Comparison of ENCODE assay signal across 12 cellular contexts in the genomic region with DNA sequence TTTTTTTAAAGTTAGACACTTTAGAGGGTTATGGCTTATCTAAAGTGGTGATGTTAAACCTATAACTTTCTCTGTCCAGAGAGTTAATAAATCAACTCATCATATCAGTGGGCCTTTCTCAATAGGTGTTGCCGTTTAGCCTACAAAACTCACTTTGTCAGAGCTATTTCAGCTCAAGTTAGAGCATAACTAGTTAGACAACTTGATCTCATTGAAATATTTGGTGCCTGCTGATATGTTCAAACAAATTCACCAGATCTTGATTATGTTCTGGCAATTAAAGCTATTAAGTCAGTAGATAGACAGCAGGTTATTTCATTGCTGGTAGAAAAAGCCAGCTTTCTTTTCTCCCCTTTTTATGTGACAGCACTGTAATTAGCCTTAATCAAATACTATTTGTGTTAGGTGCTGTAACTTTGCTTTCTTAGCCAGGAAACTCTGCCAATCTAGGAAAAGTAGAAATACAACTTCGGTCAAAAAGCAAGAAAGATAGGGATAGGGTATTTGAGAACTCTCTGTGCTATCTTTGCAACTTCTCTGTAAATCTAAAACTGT.
"Had no signal": no experiment of that assay in that cellular context is flagged by ENCODE, and none has a peak within 500 bp of the region (broad histone marks: within the 10 kb centered on the region; RNA-seq: fewer than 3 reads in every experiment).

No MANE protein-coding gene starts in this region.

- H3K9me3 Mint-ChIP-seq: activated CD4-positive, alpha-beta memory T cell treated with anti-CD3 and anti-CD28 coated beads for 36 hours; activated naive CD8-positive, alpha-beta T cell treated with anti-CD3 and anti-CD28 coated beads, Interleukin-2, amount 50 U/mL, for 24 hours; activated T-cell treated with anti-CD3 and anti-CD28 coated beads, Interleukin-2, amount 50 U/mL, for 72 hours; stimulated activated naive CD8-positive, alpha-beta T cell treated with anti-CD3 and anti-CD28 coated beads, Interleukin-15, Interleukin-2, amounts not matched to agents 100 ng/mL and 50 ng/mL, for 24 hours had no signal

- H3K9me3 ChIP-seq: ascending aorta, colonic mucosa, heart left ventricle, thoracic aorta had no signal

- H3K27ac Mint-ChIP-seq: activated CD4-positive, alpha-beta memory T cell treated with anti-CD3 and anti-CD28 coated beads for 36 hours; activated naive CD8-positive, alpha-beta T cell treated with anti-CD3 and anti-CD28 coated beads, Interleukin-2, amount 50 U/mL, for 24 hours; activated T-cell treated with anti-CD3 and anti-CD28 coated beads, Interleukin-2, amount 50 U/mL, for 72 hours; stimulated activated naive CD8-positive, alpha-beta T cell treated with anti-CD3 and anti-CD28 coated beads, Interleukin-15, Interleukin-2, amounts not matched to agents 100 ng/mL and 50 ng/mL, for 24 hours had no signal

- H3K4me3 ChIP-seq: ascending aorta, colonic mucosa, heart left ventricle, thoracic aorta had no signal

- H3K36me3 Mint-ChIP-seq: activated CD4-positive, alpha-beta memory T cell treated with anti-CD3 and anti-CD28 coated beads for 36 hours had no signal

- H3K27ac ChIP-seq: ascending aorta, colonic mucosa had no signal

- ATAC-seq: activated naive CD8-positive, alpha-beta T cell treated with anti-CD3 and anti-CD28 coated beads, Interleukin-2, amount 50 U/mL, for 24 hours; activated T-cell treated with anti-CD3 and anti-CD28 coated beads, Interleukin-2, amount 50 U/mL, for 72 hours; heart left ventricle had no signal

- DNase-seq: activated CD4-positive, alpha-beta memory T cell treated with anti-CD3 and anti-CD28 coated beads for 36 hours; activated naive CD4-positive, alpha-beta T cell; activated naive CD8-positive, alpha-beta T cell treated with anti-CD3 and anti-CD28 coated beads, Interleukin-2, amount 50 U/mL, for 24 hours; activated T-cell treated with anti-CD3 and anti-CD28 coated beads, Interleukin-2, amount 50 U/mL, for 72 hours; colonic mucosa; foreskin melanocyte; heart left ventricle; mesendoderm; stimulated activated CD4-positive, alpha-beta T cell treated with anti-CD3 and anti-CD28 coated beads, Interleukin-4, amount 100 ng/mL, for 24 hours had no signal

- H3K4me3 Mint-ChIP-seq: activated CD4-positive, alpha-beta memory T cell treated with anti-CD3 and anti-CD28 coated beads for 36 hours; activated naive CD8-positive, alpha-beta T cell treated with anti-CD3 and anti-CD28 coated beads, Interleukin-2, amount 50 U/mL, for 24 hours; activated T-cell treated with anti-CD3 and anti-CD28 coated beads, Interleukin-2, amount 50 U/mL, for 72 hours; stimulated activated naive CD8-positive, alpha-beta T cell treated with anti-CD3 and anti-CD28 coated beads, Interleukin-15, Interleukin-2, amounts not matched to agents 100 ng/mL and 50 ng/mL, for 24 hours had no signal

- H3K36me3 ChIP-seq: ascending aorta, colonic mucosa, heart left ventricle, thoracic aorta had no signal

- H3K4me1 ChIP-seq: colonic mucosa had no signal

- H3K27me3 ChIP-seq: ascending aorta, colonic mucosa, heart left ventricle had no signal
